11 cellular contexts compared by ENCODE assay signal in the genomic region with DNA sequence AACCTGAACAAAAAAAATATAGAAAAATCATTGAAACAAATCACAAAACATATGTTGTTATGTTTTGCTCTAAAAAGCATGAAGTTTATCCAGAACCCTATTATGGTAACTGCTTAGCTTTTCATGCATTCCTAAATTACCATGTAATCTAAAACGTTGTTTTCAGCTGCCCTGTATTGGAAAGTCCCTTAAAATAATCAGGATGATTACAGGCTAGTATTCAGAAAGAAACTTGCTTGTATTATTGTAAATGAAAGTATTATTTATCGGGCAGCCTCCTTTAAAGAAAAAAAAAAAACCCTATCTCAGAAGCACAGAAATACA.
DNase-seq lines count a peak whose midpoint lies in the region; ATAC-seq, FAIRE-seq and TF ChIP-seq lines count a peak whose summit lies in the region.
"Had no signal": no experiment of that assay in that cellular context is flagged by ENCODE, and none has a peak within 500 bp of the region (broad histone marks: within the 10 kb centered on the region; RNA-seq: fewer than 3 reads in every experiment).

No MANE protein-coding gene starts in this region.

- H3K27ac Mint-ChIP-seq in progenitor cell of endocrine pancreas: peak overlapping the region; percentile 0

- DNase-seq in EL (peak; percentile 72), fibroblast of gingiva (ENCODE audit: low read depth) (peak; percentile 17), progenitor cell of endocrine pancreas (ENCODE audit: low spot score, unreplicated experiment) (no peak), GM12891 (ENCODE audit: insufficient read length, low spot score) (no peak), lower leg skin (ENCODE audit: low spot score in 2 of 2) (no peak)
- DNase-seq: caudate nucleus, NCI-H1417 treated with DMSO at 0.1 percent for 48 hours, retina had no signal

- 7 to 11% methylated on average over 2 of the region's 2 CpGs for WGBS in lower leg skin, 2 donors

- peak; percentile 69 for ATAC-seq in SK-N-SH treated with all-trans-retinoic acid at 6 μM for 48 hours
- ATAC-seq in GM21526 (IDR thresholded peaks at IDR 0.05; ENCODE audit: low FRiP score, unreplicated experiment): no peak
- ATAC-seq in HG03095 (IDR thresholded peaks at IDR 0.05; ENCODE audit: unreplicated experiment): no peak

- no peak overlapping the region for H3K4me3 ChIP-seq in lower leg skin (ENCODE audit: low read depth, poor library complexity, severe bottlenecking)

- H3K4me3 Mint-ChIP-seq in progenitor cell of endocrine pancreas (ENCODE audit: low read depth): no peak overlapping the region

- no peak for FAIRE-seq in GM12891 (lab: Jason Lieb, UNC)

- TF ChIP-seq CTCF in progenitor cell of endocrine pancreas (IDR thresholded peaks at IDR 0.05; ENCODE audit: unreplicated experiment) (no peak), lower leg skin (IDR thresholded peaks at IDR 0.05) (no peak)

- peaks cover 8% of the 10 kb centered on the region for H3K9me3 Mint-ChIP-seq in progenitor cell of endocrine pancreas (ENCODE audit: low read depth)

- peaks cover 39% of the 10 kb centered on the region for H3K4me1 Mint-ChIP-seq in progenitor cell of endocrine pancreas (ENCODE audit: low read depth)

- no peaks in the 10 kb centered on the region for H3K27me3 Mint-ChIP-seq in progenitor cell of endocrine pancreas

- intact Hi-C loops in lower leg skin (cut with DNase I; ENCODE audit: low total_unique reads): no loop called here

- no peak for TF ChIP-seq POLR2A in GM12891 (IDR thresholded peaks at IDR 0.05; ENCODE audit: low read depth, low read length)
- no peak for TF ChIP-seq POLR2A in lower leg skin (IDR thresholded peaks at IDR 0.05)

- peaks cover 3% of the 10 kb centered on the region for H3K36me3 Mint-ChIP-seq in progenitor cell of endocrine pancreas (ENCODE audit: insufficient read depth)

TF ChIP-seq in SK-N-SH treated with all-trans-retinoic acid at 6 μM for 48 hours, 23 proteins besides CTCF, POLR2A, EP300 and RAD21:
- TF ChIP-seq BACH2 (CRISPR knock-in tag; IDR thresholded peaks at IDR 0.05; ENCODE audit: borderline replicate concordance) (no peak), ISL1 (CRISPR knock-in tag; IDR thresholded peaks at IDR 0.05) (no peak), ZFP30 (CRISPR knock-in tag; IDR thresholded peaks at IDR 0.05) (no peak), CSDC2 (CRISPR knock-in tag; IDR thresholded peaks at IDR 0.05) (no peak), PPARA (CRISPR knock-in tag; IDR thresholded peaks at IDR 0.05; ENCODE audit: borderline replicate concordance) (no peak), TSHZ2 (CRISPR knock-in tag; IDR thresholded peaks at IDR 0.05) (no peak), ESRRG (CRISPR knock-in tag; IDR thresholded peaks at IDR 0.05) (no peak), TCF4 (CRISPR knock-in tag; IDR thresholded peaks at IDR 0.05; ENCODE audit: borderline replicate concordance) (no peak)
- TF ChIP-seq, protein P1, sequence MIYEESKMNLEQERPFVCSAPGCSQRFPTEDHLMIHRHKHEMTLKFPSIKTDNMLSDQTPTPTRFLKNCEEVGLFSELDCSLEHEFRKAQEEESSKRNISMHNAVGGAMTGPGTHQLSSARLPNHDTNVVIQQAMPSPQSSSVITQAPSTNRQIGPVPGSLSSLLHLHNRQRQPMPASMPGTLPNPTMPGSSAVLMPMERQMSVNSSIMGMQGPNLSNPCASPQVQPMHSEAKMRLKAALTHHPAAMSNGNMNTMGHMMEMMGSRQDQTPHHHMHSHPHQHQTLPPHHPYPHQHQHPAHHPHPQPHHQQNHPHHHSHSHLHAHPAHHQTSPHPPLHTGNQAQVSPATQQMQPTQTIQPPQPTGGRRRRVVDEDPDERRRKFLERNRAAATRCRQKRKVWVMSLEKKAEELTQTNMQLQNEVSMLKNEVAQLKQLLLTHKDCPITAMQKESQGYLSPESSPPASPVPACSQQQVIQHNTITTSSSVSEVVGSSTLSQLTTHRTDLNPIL (CRISPR knock-in tag; IDR thresholded peaks at IDR 0.05; ENCODE audit: low read depth): no peak

TF ChIP-seq in GM12891, 5 proteins besides CTCF, POLR2A, EP300 and RAD21:
- TF ChIP-seq POU2F2 (IDR thresholded peaks at IDR 0.05; ENCODE audit: low read depth, low read length) (no peak), PAX5 (IDR thresholded peaks at IDR 0.05; ENCODE audit: insufficient read depth, low read length, severe bottlenecking) (no peak), TAF1 (IDR thresholded peaks at IDR 0.05; ENCODE audit: low read depth, low read length) (no peak)

Comparison
In these comparisons a context has a peak if more than half of its experiments do, and no peak if none do; other contexts are left out.
1. DNase-seq: peak in EL (single experiment) and fibroblast of gingiva (single experiment); none in progenitor cell of endocrine pancreas (single experiment), GM12891 (single experiment) and lower leg skin (0 of 2).